ENCODE assay signal across 1 cellular context in the genomic region with DNA sequence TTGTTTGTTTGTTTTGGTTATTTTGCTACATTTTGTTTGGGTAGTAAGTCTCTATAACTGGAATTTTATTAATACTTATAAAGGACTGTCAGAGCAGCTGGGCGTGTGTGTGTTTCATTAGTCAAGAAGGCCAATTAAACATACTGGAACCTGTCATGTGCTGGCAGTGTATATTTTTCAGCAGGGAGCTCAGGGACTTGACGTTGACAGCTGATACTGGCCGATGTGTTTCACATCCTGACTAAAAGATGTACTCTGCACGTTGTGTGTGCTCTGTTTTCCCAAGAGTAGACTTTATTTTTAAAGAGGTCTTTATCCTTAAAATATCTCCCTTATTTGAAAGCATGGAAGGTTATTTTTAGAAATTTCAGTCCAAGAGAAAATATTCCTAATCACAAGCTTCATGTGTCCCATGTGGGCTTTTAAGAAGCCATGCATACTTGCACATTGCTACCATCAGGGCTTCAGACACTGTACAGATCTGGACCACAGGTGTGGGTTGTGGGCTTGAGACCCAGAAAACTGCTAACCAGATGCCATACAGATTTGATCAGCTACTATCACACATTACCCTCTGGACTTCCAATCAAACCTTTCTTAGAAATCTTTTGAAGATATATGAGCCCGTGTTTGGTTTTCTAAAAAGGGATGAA.
TF ChIP-seq lines count a peak whose summit lies in the region.

No MANE protein-coding gene starts in this region.

TF ChIP-seq in GM12878, 131 proteins besides CTCF, POLR2A, EP300 and RAD21:
- TF ChIP-seq IKZF1 (conservative IDR thresholded peaks at IDR 0.05), result no peak
- TF ChIP-seq, protein P1, sequence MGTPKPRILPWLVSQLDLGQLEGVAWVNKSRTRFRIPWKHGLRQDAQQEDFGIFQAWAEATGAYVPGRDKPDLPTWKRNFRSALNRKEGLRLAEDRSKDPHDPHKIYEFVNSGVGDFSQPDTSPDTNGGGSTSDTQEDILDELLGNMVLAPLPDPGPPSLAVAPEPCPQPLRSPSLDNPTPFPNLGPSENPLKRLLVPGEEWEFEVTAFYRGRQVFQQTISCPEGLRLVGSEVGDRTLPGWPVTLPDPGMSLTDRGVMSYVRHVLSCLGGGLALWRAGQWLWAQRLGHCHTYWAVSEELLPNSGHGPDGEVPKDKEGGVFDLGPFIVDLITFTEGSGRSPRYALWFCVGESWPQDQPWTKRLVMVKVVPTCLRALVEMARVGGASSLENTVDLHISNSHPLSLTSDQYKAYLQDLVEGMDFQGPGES (IDR thresholded peaks at IDR 0.05), result no peak
- 0 out of 2 replicates have a peak, but pooled peaks have one; percentile 14 for TF ChIP-seq CHD2 (IDR thresholded peaks at IDR 0.05; ENCODE audit: borderline replicate concordance, low read depth, low read length)
- TF ChIP-seq HDAC6 (IDR thresholded peaks at IDR 0.05; ENCODE audit: unreplicated experiment), result no peak
- no peak for TF ChIP-seq KDM1A (IDR thresholded peaks at IDR 0.05; ENCODE audit: borderline replicate concordance)
- 0 out of 2 replicates have a peak, but pooled peaks have one; percentile 16 for TF ChIP-seq RAD51 (IDR thresholded peaks at IDR 0.05)
- no peak for TF ChIP-seq ZZZ3 (IDR thresholded peaks at IDR 0.05; ENCODE audit: control insufficient read depth, insufficient read length, low read depth)
TF ChIP-seq in GM12878: peak in this region for 2.
